In the genomic region with DNA sequence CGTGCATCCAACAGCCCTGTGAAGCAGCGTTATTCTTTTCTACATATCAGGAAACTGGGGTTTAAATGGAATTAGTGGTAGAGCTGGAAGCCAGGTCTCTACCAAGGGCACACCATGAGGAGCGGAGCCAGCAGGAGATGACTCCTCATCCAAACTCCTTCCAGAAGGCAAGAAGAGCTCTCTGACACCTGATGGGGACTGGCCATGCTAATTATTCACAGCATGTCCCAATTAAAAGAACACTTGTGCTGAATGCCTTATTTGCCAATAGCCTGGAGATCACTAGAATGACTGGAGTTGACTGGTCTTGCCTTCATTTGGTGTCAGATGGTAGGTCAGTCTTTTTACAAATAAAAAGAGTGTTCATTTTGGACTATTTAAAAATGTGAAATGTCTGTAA, we compare ENCODE assay signal across 15 cellular contexts. TPM values are rescaled to one million over a fixed set of nuclear protein-coding genes. Genes with fewer than 3 reads are reported as not detected.
DNase-seq lines count a peak whose midpoint lies in the region; ATAC-seq and TF ChIP-seq lines count a peak whose summit lies in the region.
"Had no signal": no experiment of that assay in that cellular context is flagged by ENCODE, and none has a peak within 500 bp of the region (broad histone marks: within the 10 kb centered on the region; RNA-seq: fewer than 3 reads in every experiment).

No MANE protein-coding gene starts in this region.

- H3K4me1 ChIP-seq in esophagus muscularis mucosa = peaks cover 0 to 16% (median 4%) of the 10 kb centered on the region in 4 donors
- peaks cover 26% of the 10 kb centered on the region for H3K4me1 ChIP-seq in psoas muscle
- H3K4me1 ChIP-seq: BLaER1, Caco-2 had no signal

- TF ChIP-seq CTCF in esophagus muscularis mucosa (IDR thresholded peaks at IDR 0.05) = no peak
- no peak for TF ChIP-seq CTCF in psoas muscle (IDR thresholded peaks at IDR 0.05)

- DNase-seq in DMS 273 (lab: John Stamatoyannopoulos, UW; ENCODE audit: unreplicated experiment) = peak; percentile 16
- DNase-seq in DMS 273 treated with DMSO at 0.1 percent for 48 hours (lab: John Stamatoyannopoulos, UW) = no peak
- peak; percentile 81 for DNase-seq in esophagus muscularis mucosa (ENCODE audit: extremely low spot score)
- no peak for DNase-seq in psoas muscle
- no peak for DNase-seq in T-helper 1 cell
- DNase-seq in activated naive CD4-positive, alpha-beta T cell treated with Interleukin-2 at 50 U/mL for 16 hours = no peak
- DNase-seq: Caco-2; CD8-positive, alpha-beta memory T cell; GM23248 had no signal

- H3K27me3 ChIP-seq in esophagus muscularis mucosa (peaks cover 0 to 4% (median 0%) of the 10 kb centered on the region in 4 donors), psoas muscle (ENCODE audit: insufficient read depth in 3 of 3, low read length in 2 of 3) (no peaks in the 10 kb centered on the region)
- H3K27me3 ChIP-seq: BLaER1 had no signal

- H3K27ac ChIP-seq in esophagus muscularis mucosa (replicated peaks in 1 of 4) (no peak overlapping the region), psoas muscle (peak overlapping the region; percentile 87)
- H3K27ac ChIP-seq: 22Rv1, BLaER1, GM23248 had no signal

- intact Hi-C loops in esophagus muscularis mucosa (cut with DNase I) (no loop called here), psoas muscle (cut with DNase I) (loop anchor here in 1 of 2 donors (5.0 kb wide), 1 partner anchor 37 kb away; no protein-coding TSS in a partner anchor)

- H3K9me3 ChIP-seq in esophagus muscularis mucosa (peaks cover 0 to 4% (median under 1%) of the 10 kb centered on the region in 4 donors), psoas muscle (peaks cover 3% of the 10 kb centered on the region)
- H3K9me3 ChIP-seq: Caco-2 had no signal

- WGBS in esophagus muscularis mucosa = 75% methylated on average over 3 of the region's 3 CpGs
- WGBS in psoas muscle, 3 donors = 39 to 68% (median 59%) methylated on average over 3 of the region's 3 CpGs

- no peak for TF ChIP-seq EP300 in esophagus muscularis mucosa (IDR thresholded peaks at IDR 0.05)

- no peak overlapping the region for H3K4me3 ChIP-seq in esophagus muscularis mucosa
- peak overlapping the region; percentile 57 for H3K4me3 ChIP-seq in psoas muscle
- H3K4me3 ChIP-seq: BLaER1, GM12878, GM23248 had no signal

- TF ChIP-seq POLR2A in esophagus muscularis mucosa (IDR thresholded peaks at IDR 0.05; ENCODE audit: low read depth) (no peak), GM18505 (IDR thresholded peaks at IDR 0.05; ENCODE audit: borderline replicate concordance, extremely low read depth, insufficient read depth, insufficient read length) (no peak)

- no peaks in the 10 kb centered on the region for H3K36me3 ChIP-seq in esophagus muscularis mucosa
- H3K36me3 ChIP-seq in psoas muscle (ENCODE audit: insufficient read depth in 1 of 2, low read depth in 1 of 2) = no peaks in the 10 kb centered on the region
- H3K36me3 ChIP-seq: BLaER1 had no signal

- ATAC-seq in psoas muscle = peak in 3 of 4 donors; percentile 48 to 58 (median 50)
- ATAC-seq in GM18505 (IDR thresholded peaks at IDR 0.05; ENCODE audit: unreplicated experiment) = no peak
- ATAC-seq: GM12878, HCT116, HepG2 had no signal

RNA-seq across cellular contexts. Expression of gene SLN, which starts 32.9 kb away (rescaled TPM):
- total RNA-seq in esophagus muscularis mucosa = under 1 TPM in 1 of 4 donors, not detected in 3; 0.65 TPM
- 1,000 to 10,000 TPM; 1,477 to 8,637 (median 4,141) TPM for total RNA-seq in psoas muscle
- polyA plus RNA-seq in psoas muscle = 1,000 to 10,000 TPM in 2 of 3 donors, 100 to 1,000 TPM in 1; 475 to 3,094 (median 2,485) TPM
- total RNA-seq: Caco-2; CD8-positive, alpha-beta memory T cell; GM12878; GM23248; HepG2 had no signal
- polyA plus RNA-seq: CD8-positive, alpha-beta memory T cell; GM23248; HepG2 had no signal

Comparison
In these comparisons a context has a peak if more than half of its experiments do, and no peak if none do; other contexts are left out.
1. DNase-seq: peak in DMS 273 (single experiment) and esophagus muscularis mucosa (single experiment); none in DMS 273 treated with DMSO at 0.1 percent for 48 hours (single experiment), psoas muscle (0 of 2), T-helper 1 cell (0 of 5) and activated naive CD4-positive, alpha-beta T cell treated with Interleukin-2 at 50 U/mL for 16 hours (single experiment).
2. RNA of gene SLN, which starts 32.9 kb away (total RNA-seq): 1,477 to 8,637 TPM in psoas muscle; 0.65 TPM in esophagus muscularis mucosa; every median in the first group is over 100 times any median in the second.